Comparison of ENCODE assay signal across 1 cellular context in the genomic region with DNA sequence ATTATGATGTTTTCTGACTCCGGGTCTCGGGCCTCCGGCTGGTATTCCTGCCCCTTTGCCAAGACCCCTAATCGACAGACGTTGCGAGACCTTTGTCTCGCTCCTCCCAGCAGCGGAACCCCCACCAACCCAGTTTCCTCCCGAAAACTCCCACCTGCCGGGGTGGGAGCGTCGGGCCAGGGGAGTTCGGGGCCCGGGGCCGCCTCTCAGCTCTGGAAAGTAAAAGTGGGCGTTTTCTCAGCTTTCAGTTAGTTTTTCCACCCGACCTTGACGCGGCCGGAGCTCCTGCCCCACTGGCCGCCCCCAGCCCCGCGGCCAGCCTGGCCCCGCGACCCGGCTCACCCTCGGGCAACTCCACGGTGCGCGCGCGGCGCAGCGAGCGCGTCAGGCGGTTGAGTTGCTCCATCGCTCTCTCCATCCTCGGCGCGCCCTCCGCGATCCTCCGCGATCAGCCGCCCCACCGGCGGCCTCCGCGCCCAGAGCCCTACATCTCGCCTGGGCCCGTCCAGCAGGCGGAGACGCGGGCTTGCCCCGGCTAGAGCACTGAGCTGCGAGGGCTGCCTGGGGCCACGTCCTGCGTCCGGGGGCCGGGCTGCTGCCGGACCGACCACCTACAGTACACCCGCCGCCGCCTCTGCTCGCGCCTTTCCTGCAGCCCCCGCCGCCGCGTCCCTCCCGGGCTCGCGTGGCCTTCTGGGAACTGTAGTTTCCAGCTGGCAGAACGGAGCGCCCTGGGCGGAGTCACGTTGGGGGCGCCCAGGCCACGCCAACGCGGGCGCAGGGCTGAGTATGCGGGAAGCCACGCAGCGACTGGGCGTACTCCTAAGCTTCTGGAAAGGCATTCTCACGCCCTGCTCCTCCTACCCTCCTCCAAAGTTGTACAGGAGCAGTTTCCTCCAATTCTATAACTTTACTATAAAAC.
A peak's percentile ranks its signal among the peaks of the same experiment; 100 is the strongest.
TF ChIP-seq lines count a peak whose summit lies in the region.

A gene with protein sequence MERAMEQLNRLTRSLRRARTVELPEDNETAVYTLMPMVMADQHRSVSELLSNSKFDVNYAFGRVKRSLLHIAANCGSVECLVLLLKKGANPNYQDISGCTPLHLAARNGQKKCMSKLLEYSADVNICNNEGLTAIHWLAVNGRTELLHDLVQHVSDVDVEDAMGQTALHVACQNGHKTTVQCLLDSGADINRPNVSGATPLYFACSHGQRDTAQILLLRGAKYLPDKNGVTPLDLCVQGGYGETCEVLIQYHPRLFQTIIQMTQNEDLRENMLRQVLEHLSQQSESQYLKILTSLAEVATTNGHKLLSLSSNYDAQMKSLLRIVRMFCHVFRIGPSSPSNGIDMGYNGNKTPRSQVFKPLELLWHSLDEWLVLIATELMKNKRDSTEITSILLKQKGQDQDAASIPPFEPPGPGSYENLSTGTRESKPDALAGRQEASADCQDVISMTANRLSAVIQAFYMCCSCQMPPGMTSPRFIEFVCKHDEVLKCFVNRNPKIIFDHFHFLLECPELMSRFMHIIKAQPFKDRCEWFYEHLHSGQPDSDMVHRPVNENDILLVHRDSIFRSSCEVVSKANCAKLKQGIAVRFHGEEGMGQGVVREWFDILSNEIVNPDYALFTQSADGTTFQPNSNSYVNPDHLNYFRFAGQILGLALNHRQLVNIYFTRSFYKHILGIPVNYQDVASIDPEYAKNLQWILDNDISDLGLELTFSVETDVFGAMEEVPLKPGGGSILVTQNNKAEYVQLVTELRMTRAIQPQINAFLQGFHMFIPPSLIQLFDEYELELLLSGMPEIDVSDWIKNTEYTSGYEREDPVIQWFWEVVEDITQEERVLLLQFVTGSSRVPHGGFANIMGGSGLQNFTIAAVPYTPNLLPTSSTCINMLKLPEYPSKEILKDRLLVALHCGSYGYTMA (minus strand): TSS at position 695 of the 922 bp plus-strand sequence. CDS start 277 bp downstream, at position 418.

TF ChIP-seq in K562, 482 proteins besides CTCF, POLR2A, EP300 and RAD21 (continued from another document and continues in another):
- TF ChIP-seq, protein P1, sequence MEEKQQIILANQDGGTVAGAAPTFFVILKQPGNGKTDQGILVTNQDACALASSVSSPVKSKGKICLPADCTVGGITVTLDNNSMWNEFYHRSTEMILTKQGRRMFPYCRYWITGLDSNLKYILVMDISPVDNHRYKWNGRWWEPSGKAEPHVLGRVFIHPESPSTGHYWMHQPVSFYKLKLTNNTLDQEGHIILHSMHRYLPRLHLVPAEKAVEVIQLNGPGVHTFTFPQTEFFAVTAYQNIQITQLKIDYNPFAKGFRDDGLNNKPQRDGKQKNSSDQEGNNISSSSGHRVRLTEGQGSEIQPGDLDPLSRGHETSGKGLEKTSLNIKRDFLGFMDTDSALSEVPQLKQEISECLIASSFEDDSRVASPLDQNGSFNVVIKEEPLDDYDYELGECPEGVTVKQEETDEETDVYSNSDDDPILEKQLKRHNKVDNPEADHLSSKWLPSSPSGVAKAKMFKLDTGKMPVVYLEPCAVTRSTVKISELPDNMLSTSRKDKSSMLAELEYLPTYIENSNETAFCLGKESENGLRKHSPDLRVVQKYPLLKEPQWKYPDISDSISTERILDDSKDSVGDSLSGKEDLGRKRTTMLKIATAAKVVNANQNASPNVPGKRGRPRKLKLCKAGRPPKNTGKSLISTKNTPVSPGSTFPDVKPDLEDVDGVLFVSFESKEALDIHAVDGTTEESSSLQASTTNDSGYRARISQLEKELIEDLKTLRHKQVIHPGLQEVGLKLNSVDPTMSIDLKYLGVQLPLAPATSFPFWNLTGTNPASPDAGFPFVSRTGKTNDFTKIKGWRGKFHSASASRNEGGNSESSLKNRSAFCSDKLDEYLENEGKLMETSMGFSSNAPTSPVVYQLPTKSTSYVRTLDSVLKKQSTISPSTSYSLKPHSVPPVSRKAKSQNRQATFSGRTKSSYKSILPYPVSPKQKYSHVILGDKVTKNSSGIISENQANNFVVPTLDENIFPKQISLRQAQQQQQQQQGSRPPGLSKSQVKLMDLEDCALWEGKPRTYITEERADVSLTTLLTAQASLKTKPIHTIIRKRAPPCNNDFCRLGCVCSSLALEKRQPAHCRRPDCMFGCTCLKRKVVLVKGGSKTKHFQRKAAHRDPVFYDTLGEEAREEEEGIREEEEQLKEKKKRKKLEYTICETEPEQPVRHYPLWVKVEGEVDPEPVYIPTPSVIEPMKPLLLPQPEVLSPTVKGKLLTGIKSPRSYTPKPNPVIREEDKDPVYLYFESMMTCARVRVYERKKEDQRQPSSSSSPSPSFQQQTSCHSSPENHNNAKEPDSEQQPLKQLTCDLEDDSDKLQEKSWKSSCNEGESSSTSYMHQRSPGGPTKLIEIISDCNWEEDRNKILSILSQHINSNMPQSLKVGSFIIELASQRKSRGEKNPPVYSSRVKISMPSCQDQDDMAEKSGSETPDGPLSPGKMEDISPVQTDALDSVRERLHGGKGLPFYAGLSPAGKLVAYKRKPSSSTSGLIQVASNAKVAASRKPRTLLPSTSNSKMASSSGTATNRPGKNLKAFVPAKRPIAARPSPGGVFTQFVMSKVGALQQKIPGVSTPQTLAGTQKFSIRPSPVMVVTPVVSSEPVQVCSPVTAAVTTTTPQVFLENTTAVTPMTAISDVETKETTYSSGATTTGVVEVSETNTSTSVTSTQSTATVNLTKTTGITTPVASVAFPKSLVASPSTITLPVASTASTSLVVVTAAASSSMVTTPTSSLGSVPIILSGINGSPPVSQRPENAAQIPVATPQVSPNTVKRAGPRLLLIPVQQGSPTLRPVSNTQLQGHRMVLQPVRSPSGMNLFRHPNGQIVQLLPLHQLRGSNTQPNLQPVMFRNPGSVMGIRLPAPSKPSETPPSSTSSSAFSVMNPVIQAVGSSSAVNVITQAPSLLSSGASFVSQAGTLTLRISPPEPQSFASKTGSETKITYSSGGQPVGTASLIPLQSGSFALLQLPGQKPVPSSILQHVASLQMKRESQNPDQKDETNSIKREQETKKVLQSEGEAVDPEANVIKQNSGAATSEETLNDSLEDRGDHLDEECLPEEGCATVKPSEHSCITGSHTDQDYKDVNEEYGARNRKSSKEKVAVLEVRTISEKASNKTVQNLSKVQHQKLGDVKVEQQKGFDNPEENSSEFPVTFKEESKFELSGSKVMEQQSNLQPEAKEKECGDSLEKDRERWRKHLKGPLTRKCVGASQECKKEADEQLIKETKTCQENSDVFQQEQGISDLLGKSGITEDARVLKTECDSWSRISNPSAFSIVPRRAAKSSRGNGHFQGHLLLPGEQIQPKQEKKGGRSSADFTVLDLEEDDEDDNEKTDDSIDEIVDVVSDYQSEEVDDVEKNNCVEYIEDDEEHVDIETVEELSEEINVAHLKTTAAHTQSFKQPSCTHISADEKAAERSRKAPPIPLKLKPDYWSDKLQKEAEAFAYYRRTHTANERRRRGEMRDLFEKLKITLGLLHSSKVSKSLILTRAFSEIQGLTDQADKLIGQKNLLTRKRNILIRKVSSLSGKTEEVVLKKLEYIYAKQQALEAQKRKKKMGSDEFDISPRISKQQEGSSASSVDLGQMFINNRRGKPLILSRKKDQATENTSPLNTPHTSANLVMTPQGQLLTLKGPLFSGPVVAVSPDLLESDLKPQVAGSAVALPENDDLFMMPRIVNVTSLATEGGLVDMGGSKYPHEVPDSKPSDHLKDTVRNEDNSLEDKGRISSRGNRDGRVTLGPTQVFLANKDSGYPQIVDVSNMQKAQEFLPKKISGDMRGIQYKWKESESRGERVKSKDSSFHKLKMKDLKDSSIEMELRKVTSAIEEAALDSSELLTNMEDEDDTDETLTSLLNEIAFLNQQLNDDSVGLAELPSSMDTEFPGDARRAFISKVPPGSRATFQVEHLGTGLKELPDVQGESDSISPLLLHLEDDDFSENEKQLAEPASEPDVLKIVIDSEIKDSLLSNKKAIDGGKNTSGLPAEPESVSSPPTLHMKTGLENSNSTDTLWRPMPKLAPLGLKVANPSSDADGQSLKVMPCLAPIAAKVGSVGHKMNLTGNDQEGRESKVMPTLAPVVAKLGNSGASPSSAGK (IDR thresholded peaks at IDR 0.05): no peak
- no peak for TF ChIP-seq TBP (optimal IDR thresholded peaks at IDR 0.05; ENCODE audit: low read depth, low read length)
- no peak for TF ChIP-seq XRCC3 (IDR thresholded peaks at IDR 0.05)
- TF ChIP-seq, protein P2, sequence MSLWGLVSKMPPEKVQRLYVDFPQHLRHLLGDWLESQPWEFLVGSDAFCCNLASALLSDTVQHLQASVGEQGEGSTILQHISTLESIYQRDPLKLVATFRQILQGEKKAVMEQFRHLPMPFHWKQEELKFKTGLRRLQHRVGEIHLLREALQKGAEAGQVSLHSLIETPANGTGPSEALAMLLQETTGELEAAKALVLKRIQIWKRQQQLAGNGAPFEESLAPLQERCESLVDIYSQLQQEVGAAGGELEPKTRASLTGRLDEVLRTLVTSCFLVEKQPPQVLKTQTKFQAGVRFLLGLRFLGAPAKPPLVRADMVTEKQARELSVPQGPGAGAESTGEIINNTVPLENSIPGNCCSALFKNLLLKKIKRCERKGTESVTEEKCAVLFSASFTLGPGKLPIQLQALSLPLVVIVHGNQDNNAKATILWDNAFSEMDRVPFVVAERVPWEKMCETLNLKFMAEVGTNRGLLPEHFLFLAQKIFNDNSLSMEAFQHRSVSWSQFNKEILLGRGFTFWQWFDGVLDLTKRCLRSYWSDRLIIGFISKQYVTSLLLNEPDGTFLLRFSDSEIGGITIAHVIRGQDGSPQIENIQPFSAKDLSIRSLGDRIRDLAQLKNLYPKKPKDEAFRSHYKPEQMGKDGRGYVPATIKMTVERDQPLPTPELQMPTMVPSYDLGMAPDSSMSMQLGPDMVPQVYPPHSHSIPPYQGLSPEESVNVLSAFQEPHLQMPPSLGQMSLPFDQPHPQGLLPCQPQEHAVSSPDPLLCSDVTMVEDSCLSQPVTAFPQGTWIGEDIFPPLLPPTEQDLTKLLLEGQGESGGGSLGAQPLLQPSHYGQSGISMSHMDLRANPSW (CRISPR knock-in tag; IDR thresholded peaks at IDR 0.05): no peak
- TF ChIP-seq, protein P3, sequence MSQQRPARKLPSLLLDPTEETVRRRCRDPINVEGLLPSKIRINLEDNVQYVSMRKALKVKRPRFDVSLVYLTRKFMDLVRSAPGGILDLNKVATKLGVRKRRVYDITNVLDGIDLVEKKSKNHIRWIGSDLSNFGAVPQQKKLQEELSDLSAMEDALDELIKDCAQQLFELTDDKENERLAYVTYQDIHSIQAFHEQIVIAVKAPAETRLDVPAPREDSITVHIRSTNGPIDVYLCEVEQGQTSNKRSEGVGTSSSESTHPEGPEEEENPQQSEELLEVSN (IDR thresholded peaks at IDR 0.05; ENCODE audit: borderline replicate concordance in 1 of 2, extremely low read depth in 1 of 2, insufficient read depth in 1 of 2, insufficient read length in 1 of 2, low read depth in 1 of 2, low read length in 1 of 2, poor library complexity in 1 of 2, severe bottlenecking in 1 of 2): peak in 1 of 2 experiments; percentile 22
- no peak for TF ChIP-seq NUFIP1 (IDR thresholded peaks at IDR 0.05; ENCODE audit: partially characterized antibody)
- no peak for TF ChIP-seq ETS2 (tag; IDR thresholded peaks at IDR 0.05; ENCODE audit: borderline replicate concordance, poor library complexity, severe bottlenecking)
- TF ChIP-seq CREM (IDR thresholded peaks at IDR 0.05; ENCODE audit: low read depth): peak; percentile 85
- TF ChIP-seq KAT8 (IDR thresholded peaks at IDR 0.05; ENCODE audit: low read depth): no peak
- no peak for TF ChIP-seq ZNF583 (CRISPR knock-in tag; IDR thresholded peaks at IDR 0.05)
- no peak for TF ChIP-seq RFX7 (CRISPR knock-in tag; IDR thresholded peaks at IDR 0.05)
- 0 out of 2 replicates have a peak, but pooled peaks have one; percentile 46 for TF ChIP-seq RBM34 (IDR thresholded peaks at IDR 0.05; ENCODE audit: borderline replicate concordance, insufficient read depth, low read length)
- TF ChIP-seq, protein P4, sequence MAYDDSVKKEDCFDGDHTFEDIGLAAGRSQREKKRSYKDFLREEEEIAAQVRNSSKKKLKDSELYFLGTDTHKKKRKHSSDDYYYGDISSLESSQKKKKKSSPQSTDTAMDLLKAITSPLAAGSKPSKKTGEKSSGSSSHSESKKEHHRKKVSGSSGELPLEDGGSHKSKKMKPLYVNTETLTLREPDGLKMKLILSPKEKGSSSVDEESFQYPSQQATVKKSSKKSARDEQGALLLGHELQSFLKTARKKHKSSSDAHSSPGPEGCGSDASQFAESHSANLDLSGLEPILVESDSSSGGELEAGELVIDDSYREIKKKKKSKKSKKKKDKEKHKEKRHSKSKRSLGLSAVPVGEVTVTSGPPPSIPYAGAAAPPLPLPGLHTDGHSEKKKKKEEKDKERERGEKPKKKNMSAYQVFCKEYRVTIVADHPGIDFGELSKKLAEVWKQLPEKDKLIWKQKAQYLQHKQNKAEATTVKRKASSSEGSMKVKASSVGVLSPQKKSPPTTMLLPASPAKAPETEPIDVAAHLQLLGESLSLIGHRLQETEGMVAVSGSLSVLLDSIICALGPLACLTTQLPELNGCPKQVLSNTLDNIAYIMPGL (CRISPR knock-in tag; IDR thresholded peaks at IDR 0.05): no peak
- TF ChIP-seq, protein P5, sequence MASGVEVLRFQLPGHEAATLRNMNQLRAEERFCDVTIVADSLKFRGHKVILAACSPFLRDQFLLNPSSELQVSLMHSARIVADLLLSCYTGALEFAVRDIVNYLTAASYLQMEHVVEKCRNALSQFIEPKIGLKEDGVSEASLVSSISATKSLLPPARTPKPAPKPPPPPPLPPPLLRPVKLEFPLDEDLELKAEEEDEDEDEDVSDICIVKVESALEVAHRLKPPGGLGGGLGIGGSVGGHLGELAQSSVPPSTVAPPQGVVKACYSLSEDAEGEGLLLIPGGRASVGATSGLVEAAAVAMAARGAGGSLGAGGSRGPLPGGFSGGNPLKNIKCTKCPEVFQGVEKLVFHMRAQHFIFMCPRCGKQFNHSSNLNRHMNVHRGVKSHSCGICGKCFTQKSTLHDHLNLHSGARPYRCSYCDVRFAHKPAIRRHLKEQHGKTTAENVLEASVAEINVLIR (CRISPR knock-in tag; IDR thresholded peaks at IDR 0.05): no peak; the same call in 1 of the 2 replicates
- TF ChIP-seq MECOM (CRISPR knock-in tag; IDR thresholded peaks at IDR 0.05): no peak
- TF ChIP-seq NEUROD1 (IDR thresholded peaks at IDR 0.05; ENCODE audit: borderline replicate concordance, low read depth, low read length, partially characterized antibody): no peak
- TF ChIP-seq, protein P6, sequence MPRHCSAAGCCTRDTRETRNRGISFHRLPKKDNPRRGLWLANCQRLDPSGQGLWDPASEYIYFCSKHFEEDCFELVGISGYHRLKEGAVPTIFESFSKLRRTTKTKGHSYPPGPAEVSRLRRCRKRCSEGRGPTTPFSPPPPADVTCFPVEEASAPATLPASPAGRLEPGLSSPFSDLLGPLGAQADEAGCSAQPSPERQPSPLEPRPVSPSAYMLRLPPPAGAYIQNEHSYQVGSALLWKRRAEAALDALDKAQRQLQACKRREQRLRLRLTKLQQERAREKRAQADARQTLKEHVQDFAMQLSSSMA (CRISPR knock-in tag; IDR thresholded peaks at IDR 0.05): no peak
- TF ChIP-seq HDAC6 (IDR thresholded peaks at IDR 0.05; ENCODE audit: low read depth, low read length): no peak
- TF ChIP-seq LEF1 (IDR thresholded peaks at IDR 0.05): peak; percentile 32; the same call in 1 of the 2 replicates
- TF ChIP-seq ZNF12 (CRISPR knock-in tag; IDR thresholded peaks at IDR 0.05): peak; percentile 84; the same call in 1 of the 2 replicates
- no peak for TF ChIP-seq ZC3H8 (IDR thresholded peaks at IDR 0.05)
- TF ChIP-seq FOS (IDR thresholded peaks at IDR 0.05; ENCODE audit: extremely low read depth, insufficient read length): no peak
- peak; percentile 99 for TF ChIP-seq MAZ (CRISPR knock-in tag; conservative IDR thresholded peaks at IDR 0.05 in 1 of 2, IDR thresholded peaks at IDR 0.05 in 1 of 2)
- no peak for TF ChIP-seq FIP1L1 (IDR thresholded peaks at IDR 0.05; ENCODE audit: low read depth, low read length, poor library complexity, severe bottlenecking)
